Comparison of ENCODE assay signal across 14 cellular contexts in the genomic region with DNA sequence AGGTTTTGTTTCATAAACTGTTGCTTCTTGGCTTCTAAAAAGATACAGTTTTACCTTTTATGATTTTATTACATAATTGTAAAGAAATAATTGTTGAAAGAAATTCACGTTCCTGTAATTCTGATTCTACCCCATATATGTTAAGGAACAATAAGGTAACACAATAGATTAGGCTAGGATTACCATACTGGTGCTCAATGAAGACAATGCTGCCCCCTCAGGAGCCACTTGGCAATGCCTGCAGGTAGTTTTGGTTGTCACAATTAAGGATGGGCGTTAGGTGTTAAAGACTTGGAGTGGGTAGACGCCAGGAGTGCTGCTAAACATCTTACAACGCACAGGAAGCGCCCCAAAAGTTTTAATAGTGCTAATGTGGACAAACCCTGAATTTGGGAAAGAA.
DNase-seq lines count a peak whose midpoint lies in the region; ATAC-seq and TF ChIP-seq lines count a peak whose summit lies in the region.
"Had no signal": no experiment of that assay in that cellular context is flagged by ENCODE, and none has a peak within 500 bp of the region (broad histone marks: within the 10 kb centered on the region; RNA-seq: fewer than 3 reads in every experiment).

No MANE protein-coding gene starts in this region.

- no TSS peak for BruUV-seq in OCI-LY7 (replicated peaks; lab: Mats Ljungman, UMichigan)

- H3K36me3 ChIP-seq in OCI-LY7 (ENCODE audit: insufficient read depth, low read length), result no peaks in the 10 kb centered on the region
- H3K36me3 ChIP-seq in CD8-positive, alpha-beta T cell (ENCODE audit: insufficient read depth, low read length), result no peaks in the 10 kb centered on the region

- no peak overlapping the region for H3K4me3 ChIP-seq in OCI-LY7 (ENCODE audit: low read depth, low read length, poor library complexity, severe bottlenecking)
- no peak overlapping the region for H3K4me3 ChIP-seq in CD8-positive, alpha-beta T cell (ENCODE audit: low read depth, low read length)
- H3K4me3 ChIP-seq: psoas muscle, testis had no signal

- H2AK5ac ChIP-seq in H9 (ENCODE audit: insufficient read length, low read length), result no peak overlapping the region

- no peak overlapping the region for H4K8ac ChIP-seq in H9 (replicated peaks; ENCODE audit: insufficient read length, low read depth, low read length)

- H3K27ac Mint-ChIP-seq in H9, result 0 out of 7 replicates have a peak overlapping the region, but pooled peaks of 1 of the 3 experiments have one; percentile 38
- no peak overlapping the region for H3K27ac Mint-ChIP-seq in CD8-positive, alpha-beta T cell
- H3K27ac Mint-ChIP-seq: activated CD4-positive, alpha-beta memory T cell treated with anti-CD3 and anti-CD28 coated beads for 36 hours; CD4-positive, CD25-positive, alpha-beta regulatory T cell had no signal

- H3K4ac ChIP-seq in H9 (ENCODE audit: low read depth, low read length), result no peak overlapping the region

- no peak overlapping the region for H2BK20ac ChIP-seq in H9 (ENCODE audit: low read depth, low read length, poor library complexity, severe bottlenecking)

- H4K20me1 ChIP-seq in H9 (ENCODE audit: control insufficient read depth, insufficient read depth, insufficient read length) (no peaks in the 10 kb centered on the region), OCI-LY7 (ENCODE audit: insufficient read depth, low read length) (no peaks in the 10 kb centered on the region)

- H3K27me3 ChIP-seq in H9 (ENCODE audit: insufficient read depth, low read length), result no peaks in the 10 kb centered on the region
- no peaks in the 10 kb centered on the region for H3K27me3 ChIP-seq in CD8-positive, alpha-beta T cell (ENCODE audit: insufficient read depth, low read length)
- H3K27me3 ChIP-seq: testis had no signal

- H3K56ac ChIP-seq in H9 (ENCODE audit: insufficient read length, low read depth, low read length), result no peak overlapping the region

- H3K4me1 Mint-ChIP-seq in H9, result peaks cover 38 to 54% of the 10 kb centered on the region in 2 experiments
- H3K4me1 Mint-ChIP-seq in CD8-positive, alpha-beta T cell (ENCODE audit: low read depth), result no peaks in the 10 kb centered on the region

- no peaks in the 10 kb centered on the region for H3K27me3 Mint-ChIP-seq in H9 (ENCODE audit: low read depth)
- no peaks in the 10 kb centered on the region for H3K27me3 Mint-ChIP-seq in CD8-positive, alpha-beta T cell (ENCODE audit: low read depth)
- H3K27me3 Mint-ChIP-seq: activated CD4-positive, alpha-beta memory T cell treated with anti-CD3 and anti-CD28 coated beads for 36 hours; CD4-positive, CD25-positive, alpha-beta regulatory T cell had no signal

- no peaks in the 10 kb centered on the region for H3K9me2 ChIP-seq in OCI-LY7 (ENCODE audit: insufficient read depth, low read length)

- H3K9ac ChIP-seq in H9 (ENCODE audit: extremely low read depth, insufficient read length, low read length), result no peak overlapping the region

- H3K27ac ChIP-seq in H9 (ENCODE audit: insufficient read length, low read depth, low read length) (no peak overlapping the region), OCI-LY7 (ENCODE audit: low read depth, low read length, poor library complexity, severe bottlenecking) (no peak overlapping the region)
- H3K27ac ChIP-seq in CD8-positive, alpha-beta T cell (ENCODE audit: low read depth, low read length), result no peak overlapping the region
- H3K27ac ChIP-seq: psoas muscle, testis had no signal

- H2BK12ac ChIP-seq in H9 (ENCODE audit: insufficient read length, low read depth, low read length), result no peak overlapping the region

- H3T11ph ChIP-seq in H9 (ENCODE audit: low read length), result no peak overlapping the region

- WGBS in H9 (ENCODE audit: extremely low coverage, insufficient read length, low lambda C conversion rate), result no CpG with 5 or more reads among the region's 5 CpGs

- H4K91ac ChIP-seq in H9 (ENCODE audit: insufficient read length, low read depth, low read length), result no peak overlapping the region

- no peak overlapping the region for H3K14ac ChIP-seq in H9 (ENCODE audit: insufficient read depth, low read length)

- H3K23me2 ChIP-seq in H9 (ENCODE audit: insufficient read length, low read depth, low read length, poor library complexity, severe bottlenecking), result no peaks in the 10 kb centered on the region

- H3K23ac ChIP-seq in H9 (ENCODE audit: insufficient read length, low read depth, low read length), result no peak overlapping the region

- TF ChIP-seq CTCF in GM12874 (IDR thresholded peaks at IDR 0.05; ENCODE audit: insufficient read depth, low read depth, low read length) (peak; percentile 21; the same call in 1 of the 2 replicates), H9 (conservative IDR thresholded peaks at IDR 0.05) (peak; percentile 75), OCI-LY7 (conservative IDR thresholded peaks at IDR 0.05; ENCODE audit: low read length) (peak; percentile 48), GM10248 (IDR thresholded peaks at IDR 0.05; ENCODE audit: control extremely low read depth, extremely low read depth, low read depth, missing control alignments) (no peak)
- no peak for TF ChIP-seq CTCF in CD8-positive, alpha-beta T cell (IDR thresholded peaks at IDR 0.05)

- DNase-seq in H9, result peak; percentile 41
- DNase-seq in OCI-LY7 (ENCODE audit: low spot score), result no peak
- peak; percentile 68 for DNase-seq in iPS-NIHi7 (ENCODE audit: extremely low spot score)
- DNase-seq in NCI-H526 treated with DMSO at 0.1 percent for 48 hours (lab: John Stamatoyannopoulos, UW), result no peak
- DNase-seq in NCI-H2227 treated with DMSO at 0.1 percent for 48 hours (lab: John Stamatoyannopoulos, UW), result no peak
- DNase-seq in CD8-positive, alpha-beta T cell, result no peak
- no peak for DNase-seq in GM10248 (ENCODE audit: extremely low spot score)
- DNase-seq: activated CD4-positive, alpha-beta memory T cell treated with anti-CD3 and anti-CD28 coated beads for 36 hours; activated effector memory CD4-positive, alpha-beta T cell treated with Interleukin-2 at 50 U/mL for 16 hours; CD4-positive, CD25-positive, alpha-beta regulatory T cell; NCI-H2171 treated with DMSO at 0.1 percent for 48 hours; psoas muscle; testis had no signal

- peaks cover 2 to 3% of the 10 kb centered on the region in 2 experiments; a peak in 4 of 5 replicates for H3K9me3 Mint-ChIP-seq in H9
- no peaks in the 10 kb centered on the region for H3K9me3 Mint-ChIP-seq in CD8-positive, alpha-beta T cell

- H3K79me2 ChIP-seq in H9 (ENCODE audit: insufficient read depth, low read length) (peaks cover 15% of the 10 kb centered on the region; the same call in 1 of the 2 replicates), OCI-LY7 (ENCODE audit: insufficient read depth, low read depth, low read length) (no peaks in the 10 kb centered on the region)

- ATAC-seq in CD8-positive, alpha-beta T cell, result no peak
- ATAC-seq: psoas muscle had no signal

- no peak overlapping the region for H2BK15ac ChIP-seq in H9 (ENCODE audit: low read depth, low read length)

- H3K4me3 Mint-ChIP-seq in H9, result no peak overlapping the region
- H3K4me3 Mint-ChIP-seq in CD8-positive, alpha-beta T cell, result no peak overlapping the region
- H3K4me3 Mint-ChIP-seq: activated CD4-positive, alpha-beta memory T cell treated with anti-CD3 and anti-CD28 coated beads for 36 hours; CD4-positive, CD25-positive, alpha-beta regulatory T cell had no signal

- H2AFZ ChIP-seq in H9 (ENCODE audit: low read length) (no peak overlapping the region), OCI-LY7 (ENCODE audit: low read length) (no peak overlapping the region)

- H3K4me1 ChIP-seq in H9 (ENCODE audit: insufficient read depth, low read length) (peaks cover 18% of the 10 kb centered on the region), OCI-LY7 (ENCODE audit: insufficient read depth, low read length, poor library complexity, severe bottlenecking) (no peaks in the 10 kb centered on the region)
- no peaks in the 10 kb centered on the region for H3K4me1 ChIP-seq in CD8-positive, alpha-beta T cell (ENCODE audit: insufficient read depth, low read length)
- H3K4me1 ChIP-seq: psoas muscle, testis had no signal

- no peaks in the 10 kb centered on the region for H3K79me1 ChIP-seq in H9 (ENCODE audit: insufficient read depth, low read depth, low read length, poor library complexity, severe bottlenecking)

- peaks cover 26 to 28% (median 26%) of the 10 kb centered on the region in 3 experiments for H3K36me3 Mint-ChIP-seq in H9 (ENCODE audit: insufficient read depth in 1 of 3, low read depth in 3 of 3)
- no peaks in the 10 kb centered on the region for H3K36me3 Mint-ChIP-seq in CD8-positive, alpha-beta T cell
- H3K36me3 Mint-ChIP-seq: activated CD4-positive, alpha-beta memory T cell treated with anti-CD3 and anti-CD28 coated beads for 36 hours; CD4-positive, CD25-positive, alpha-beta regulatory T cell had no signal

- CTCF ChIA-PET in OCI-LY7 (lab: Charles Lee; ENCODE audit: unreplicated experiment), result no interaction called here
- CTCF ChIA-PET in CD8-positive, alpha-beta T cell (lab: Charles Lee), result no interaction called here
- CTCF ChIA-PET in GM10248 (lab: Yijun Ruan, JAX), result interaction anchor here (1.5 kb wide), 1 partner anchor 13 kb away, joined by 7 read pairs; no protein-coding TSS in a partner anchor

- H2BK5ac ChIP-seq in H9 (ENCODE audit: insufficient read length, low read length), result no peak overlapping the region

- H3K9me3 ChIP-seq in H9 (ENCODE audit: control insufficient read depth, low read depth, low read length) (no peaks in the 10 kb centered on the region), OCI-LY7 (ENCODE audit: low read length) (no peaks in the 10 kb centered on the region)
- H3K9me3 ChIP-seq in CD8-positive, alpha-beta T cell (ENCODE audit: low read length), result no peaks in the 10 kb centered on the region
- H3K9me3 ChIP-seq: psoas muscle, testis had no signal

- H3K18ac ChIP-seq in H9 (ENCODE audit: insufficient read length, low read depth, low read length), result no peak overlapping the region

- POLR2A ChIA-PET in OCI-LY7 (lab: Charles Lee) (no interaction called here), GM10248 (lab: Yijun Ruan, JAX) (no interaction called here)
- POLR2A ChIA-PET in CD8-positive, alpha-beta T cell (lab: Charles Lee), result no interaction called here

- H4K5ac ChIP-seq in H9 (ENCODE audit: insufficient read length, low read depth, low read length), result no peak overlapping the region

- intact Hi-C loops in OCI-LY7 (cut with micrococcal nuclease; ENCODE audit: unreplicated experiment), result no loop called here
- intact Hi-C loops in CD8-positive, alpha-beta T cell (cut with DNase I, micrococcal nuclease), result no loop called here

- H3K4me2 ChIP-seq in H9 (ENCODE audit: insufficient read depth, insufficient read length, low read length) (no peak overlapping the region), OCI-LY7 (ENCODE audit: low read length) (no peak overlapping the region)

- no peak overlapping the region for H2BK120ac ChIP-seq in H9 (ENCODE audit: low read depth, low read length, poor library complexity, severe bottlenecking)

Comparison
In these comparisons a context has a peak if more than half of its experiments do, and no peak if none do; other contexts are left out.
1. CTCF ChIP-seq: peak in GM12874 (single experiment), H9 (single experiment) and OCI-LY7 (single experiment); none in CD8-positive, alpha-beta T cell (single experiment) and GM10248 (single experiment).
2. DNase-seq: peak in H9 (single experiment) and iPS-NIHi7 (single experiment); none in OCI-LY7 (single experiment), NCI-H526 treated with DMSO at 0.1 percent for 48 hours (single experiment), NCI-H2227 treated with DMSO at 0.1 percent for 48 hours (single experiment), CD8-positive, alpha-beta T cell (0 of 7) and GM10248 (single experiment).